ENCODE assay signal across 7 cellular contexts in genomic region chr11:79439430-79439892, GRCh38. TPM values are rescaled to one million over a fixed set of nuclear protein-coding genes. Genes with fewer than 3 reads are reported as not detected.
DNase-seq lines count a peak whose midpoint lies in the region; ATAC-seq and TF ChIP-seq lines count a peak whose summit lies in the region.

No MANE protein-coding gene starts in this region.

- H3K9ac ChIP-seq in HUES48 (ENCODE audit: low read depth, low read length), result no peak overlapping the region
- H3K9ac ChIP-seq in iPS-18a (ENCODE audit: low read length), result peak overlapping the region; percentile 58

- H3K27ac Mint-ChIP-seq in activated T-cell treated with anti-CD3 and anti-CD28 coated beads, Interleukin-2, amount 50 U/mL, for 72 hours, result no peak overlapping the region

- no peak for TF ChIP-seq CTCF in testis (IDR thresholded peaks at IDR 0.05)

- peak; percentile 21 for DNase-seq in testis
- DNase-seq in HuH-7 (ENCODE audit: low spot score), result no peak
- DNase-seq in activated T-cell treated with anti-CD3 and anti-CD28 coated beads, Interleukin-2, amount 50 U/mL, for 72 hours, result no peak

- H3K4me1 ChIP-seq in HUES48 (ENCODE audit: control insufficient read depth, insufficient read depth, low read length) (peaks cover 23% of the 10 kb centered on the region), iPS-18a (ENCODE audit: control insufficient read depth, low read depth, low read length) (peaks cover 22% of the 10 kb centered on the region), testis (peaks cover 6% of the 10 kb centered on the region)

- no peak overlapping the region for H3K27ac ChIP-seq in HUES48 (ENCODE audit: low read depth, low read length)
- H3K27ac ChIP-seq in angular gyrus (ENCODE audit: low read depth, low read length), result peak overlapping the region; percentile 77
- no peak overlapping the region for H3K27ac ChIP-seq in iPS-18a (ENCODE audit: low read length)
- no peak overlapping the region for H3K27ac ChIP-seq in testis

- TF ChIP-seq POLR2A in testis (IDR thresholded peaks at IDR 0.05), result no peak

- WGBS in testis, 2 donors, result 1 to 7% methylated on average over 6 to 22 of the region's 22 CpGs

- H3K36me3 ChIP-seq in HUES48 (ENCODE audit: control insufficient read depth, insufficient read depth, low read length) (no peaks in the 10 kb centered on the region), iPS-18a (ENCODE audit: control insufficient read depth, low read depth, low read length) (no peaks in the 10 kb centered on the region), testis (ENCODE audit: low read depth, missing control alignments) (no peaks in the 10 kb centered on the region)

- no peaks in the 10 kb centered on the region for H3K9me3 ChIP-seq in HUES48 (ENCODE audit: control insufficient read depth, insufficient read depth, low read length)
- H3K9me3 ChIP-seq in iPS-18a (ENCODE audit: control insufficient read depth, low read depth, low read length), result no peaks in the 10 kb centered on the region
- H3K9me3 ChIP-seq in testis, result no peaks in the 10 kb centered on the region

- H3K9me3 Mint-ChIP-seq in activated T-cell treated with anti-CD3 and anti-CD28 coated beads, Interleukin-2, amount 50 U/mL, for 72 hours, result peaks cover 0 to 1% of the 10 kb centered on the region in 2 donors

- ATAC-seq in GM18520 (IDR thresholded peaks at IDR 0.05; ENCODE audit: unreplicated experiment), result no peak
- ATAC-seq in activated T-cell treated with anti-CD3 and anti-CD28 coated beads, Interleukin-2, amount 50 U/mL, for 72 hours (replicated peaks in 1 of 2), result no peak

- H3K4me3 ChIP-seq in HUES48 (ENCODE audit: low read depth, low read length), result peak overlapping the region; percentile 86
- peak overlapping the region; percentile 71 for H3K4me3 ChIP-seq in iPS-18a (ENCODE audit: low read length)
- H3K4me3 ChIP-seq in testis, result peak overlapping the region; percentile 49 to 55

- peaks cover 62% of the 10 kb centered on the region for H3K27me3 Mint-ChIP-seq in activated T-cell treated with anti-CD3 and anti-CD28 coated beads, Interleukin-2, amount 50 U/mL, for 72 hours (ENCODE audit: low read depth)

- intact Hi-C loops in testis (cut with DNase I; ENCODE audit: low total_unique reads), result no loop called here

- H3K4me3 Mint-ChIP-seq in activated T-cell treated with anti-CD3 and anti-CD28 coated beads, Interleukin-2, amount 50 U/mL, for 72 hours, result peak overlapping the region in 1 of 2 donors; percentile 48

- peaks cover 92% of the 10 kb centered on the region for H3K27me3 ChIP-seq in HUES48 (ENCODE audit: control insufficient read depth, insufficient read depth, low read length)
- peaks cover 81% of the 10 kb centered on the region for H3K27me3 ChIP-seq in iPS-18a (ENCODE audit: control insufficient read depth, insufficient read depth, low read length)
- no peaks in the 10 kb centered on the region for H3K27me3 ChIP-seq in testis

- H3K36me3 Mint-ChIP-seq in activated T-cell treated with anti-CD3 and anti-CD28 coated beads, Interleukin-2, amount 50 U/mL, for 72 hours (ENCODE audit: insufficient read depth in 2 of 2), result peaks cover 2 to 5% of the 10 kb centered on the region in 2 donors

- H3K4me1 Mint-ChIP-seq in activated T-cell treated with anti-CD3 and anti-CD28 coated beads, Interleukin-2, amount 50 U/mL, for 72 hours (ENCODE audit: low read depth), result peaks cover 6% of the 10 kb centered on the region

RNA-seq across cellular contexts. Expression of gene TENM4, which starts 1.4 kb away (rescaled TPM):
- total RNA-seq in testis, result 10 to 100 TPM; 11.4 to 17.9 TPM
- polyA plus RNA-seq in testis (ENCODE audit: insufficient read depth, low read depth, low replicate concordance), result 10.6 TPM
- under 1 TPM in 1 of 2 donors, not detected in 1; 0.21 TPM for total RNA-seq in activated T-cell treated with anti-CD3 and anti-CD28 coated beads, Interleukin-2, amount 50 U/mL, for 72 hours

Comparison
In these comparisons a context has a peak if more than half of its experiments do, and no peak if none do; other contexts are left out.
1. RNA of gene TENM4, which starts 1.4 kb away (total RNA-seq): 11.4 to 17.9 TPM in testis; 0.21 TPM in activated T-cell treated with anti-CD3 and anti-CD28 coated beads, Interleukin-2, amount 50 U/mL, for 72 hours; every median in the first group is over 10 times any median in the second.
2. Peak in every context shown above with its lines, with median percentiles within 50 percentile points of each other: H3K4me3 ChIP-seq.